Comparison of ENCODE assay signal across 1 cellular context in genomic region chr16:54636221-54636793, GRCh38.
TF ChIP-seq lines count a peak whose summit lies in the region.

No MANE protein-coding gene starts in this region.

TF ChIP-seq in liver, 16 proteins besides CTCF, POLR2A, EP300 and RAD21 (continued from another document):
- TF ChIP-seq REST (IDR thresholded peaks at IDR 0.05) = no peak
- no peak for TF ChIP-seq YY1 (IDR thresholded peaks at IDR 0.05)
- TF ChIP-seq ZBTB33 (IDR thresholded peaks at IDR 0.05) = no peak
- no peak for TF ChIP-seq SP1 (IDR thresholded peaks at IDR 0.05)
- TF ChIP-seq HNF4G (IDR thresholded peaks at IDR 0.05) = no peak
- TF ChIP-seq RXRA (IDR thresholded peaks at IDR 0.05) = no peak
